In genomic region chr11:120061036-120061760, GRCh38 we compare ENCODE assay signal across 17 cellular contexts.
DNase-seq lines count a peak whose midpoint lies in the region; ATAC-seq, FAIRE-seq and TF ChIP-seq lines count a peak whose summit lies in the region.
"Had no signal": no experiment of that assay in that cellular context is flagged by ENCODE, and none has a peak within 500 bp of the region (broad histone marks: within the 10 kb centered on the region; RNA-seq: fewer than 3 reads in every experiment).

No MANE protein-coding gene starts in this region.

- TF ChIP-seq POLR2A in esophagus muscularis mucosa (IDR thresholded peaks at IDR 0.05; ENCODE audit: low read depth), result no peak

- no peak overlapping the region for H3K9ac ChIP-seq in smooth muscle cell (ENCODE audit: low read depth)

- intact Hi-C loops in esophagus muscularis mucosa (cut with DNase I), result no loop called here
- intact Hi-C loops in activated CD4-positive, alpha-beta T cell treated with anti-CD3 and anti-CD28 coated beads for 36 hours (cut with DNase I, micrococcal nuclease), result no loop called here

- H3K4me2 ChIP-seq in smooth muscle cell, result peak overlapping the region; percentile 45

- ATAC-seq in activated CD4-positive, alpha-beta T cell treated with anti-CD3 and anti-CD28 coated beads for 36 hours, result no peak
- no peak for ATAC-seq in stimulated activated effector memory CD8-positive, alpha-beta T cell treated with anti-CD3 and anti-CD28 coated beads, Interleukin-12 subunit alpha, Interleukin-12 subunit beta, amount 100 ng/mL, for 72 hours

- H3K27me3 Mint-ChIP-seq in activated CD4-positive, alpha-beta T cell treated with anti-CD3 and anti-CD28 coated beads for 36 hours, result peaks cover 6% of the 10 kb centered on the region

- H3K4me1 ChIP-seq in esophagus muscularis mucosa, result peaks cover 0 to 6% (median 5%) of the 10 kb centered on the region in 4 donors
- peaks cover 45% of the 10 kb centered on the region for H3K4me1 ChIP-seq in smooth muscle cell (ENCODE audit: low read depth)

- no peaks in the 10 kb centered on the region for H3K9me3 ChIP-seq in esophagus muscularis mucosa
- H3K9me3 ChIP-seq in smooth muscle cell (replicated peaks; ENCODE audit: low read depth), result no peaks in the 10 kb centered on the region
- H3K9me3 ChIP-seq: thoracic aorta had no signal

- no peak overlapping the region for H3K27ac ChIP-seq in esophagus muscularis mucosa (replicated peaks in 1 of 4)
- peak overlapping the region; percentile 62 for H3K27ac ChIP-seq in smooth muscle cell (ENCODE audit: low read depth)
- H3K27ac ChIP-seq: 22Rv1, cardiac muscle cell, thoracic aorta had no signal

- no peaks in the 10 kb centered on the region for H3K79me2 ChIP-seq in smooth muscle cell (ENCODE audit: low read depth)

- no peaks in the 10 kb centered on the region for H3K4me1 Mint-ChIP-seq in activated CD4-positive, alpha-beta T cell treated with anti-CD3 and anti-CD28 coated beads for 36 hours
- H3K4me1 Mint-ChIP-seq in stimulated activated effector memory CD8-positive, alpha-beta T cell treated with anti-CD3 and anti-CD28 coated beads, Interleukin-12 subunit alpha, Interleukin-12 subunit beta, amount 100 ng/mL, for 72 hours, result no peaks in the 10 kb centered on the region
- H3K4me1 Mint-ChIP-seq: activated B cell treated with CpG ODN at 0.5 μM for 24 hours; activated naive CD4-positive, alpha-beta T cell treated with anti-CD3 and anti-CD28 coated beads, Interleukin-2, amount 10 ng/mL, durations not matched to agents 7 days and 5 days; CD4-positive, CD25-positive, alpha-beta regulatory T cell had no signal

- H4K20me1 ChIP-seq in smooth muscle cell (ENCODE audit: low read depth), result no peaks in the 10 kb centered on the region

- H3K36me3 ChIP-seq in esophagus muscularis mucosa (no peaks in the 10 kb centered on the region), smooth muscle cell (ENCODE audit: low read depth) (no peaks in the 10 kb centered on the region)
- H3K36me3 ChIP-seq: cardiac muscle cell, thoracic aorta had no signal

- H3K9me3 Mint-ChIP-seq in activated CD4-positive, alpha-beta T cell treated with anti-CD3 and anti-CD28 coated beads for 36 hours (ENCODE audit: low read depth), result no peaks in the 10 kb centered on the region
- H3K9me3 Mint-ChIP-seq in stimulated activated effector memory CD8-positive, alpha-beta T cell treated with anti-CD3 and anti-CD28 coated beads, Interleukin-12 subunit alpha, Interleukin-12 subunit beta, amount 100 ng/mL, for 72 hours, result no peaks in the 10 kb centered on the region
- H3K9me3 Mint-ChIP-seq: activated B cell treated with CpG ODN at 0.5 μM for 24 hours; activated naive CD4-positive, alpha-beta T cell treated with anti-CD3 and anti-CD28 coated beads, Interleukin-2, amount 10 ng/mL, durations not matched to agents 7 days and 5 days had no signal

- H3K4me3 ChIP-seq in esophagus muscularis mucosa (no peak overlapping the region), smooth muscle cell (no peak overlapping the region)
- H3K4me3 ChIP-seq: cardiac muscle cell, thoracic aorta had no signal

- H2AFZ ChIP-seq in smooth muscle cell (ENCODE audit: low read depth), result no peak overlapping the region

- CTCF ChIA-PET in activated CD4-positive, alpha-beta T cell treated with anti-CD3 and anti-CD28 coated beads for 36 hours (lab: Charles Lee), result interaction anchor here (1.2 to 1.4 kb wide), 2 partner anchors 9 to 107 kb away, joined by 3 to 4 read pairs; no protein-coding TSS in a partner anchor

- peaks cover 2% of the 10 kb centered on the region for H3F3A ChIP-seq in smooth muscle cell (ENCODE audit: low read depth)

- H3K27me3 ChIP-seq in esophagus muscularis mucosa (peaks cover 0 to 60% (median 0%) of the 10 kb centered on the region in 4 donors), smooth muscle cell (ENCODE audit: low read depth) (no peaks in the 10 kb centered on the region)
- H3K27me3 ChIP-seq: cardiac muscle cell had no signal

- no peak overlapping the region for H3K27ac Mint-ChIP-seq in activated CD4-positive, alpha-beta T cell treated with anti-CD3 and anti-CD28 coated beads for 36 hours
- H3K27ac Mint-ChIP-seq in stimulated activated effector memory CD8-positive, alpha-beta T cell treated with anti-CD3 and anti-CD28 coated beads, Interleukin-12 subunit alpha, Interleukin-12 subunit beta, amount 100 ng/mL, for 72 hours, result no peak overlapping the region
- H3K27ac Mint-ChIP-seq: activated B cell treated with CpG ODN at 0.5 μM for 24 hours; activated naive CD4-positive, alpha-beta T cell treated with anti-CD3 and anti-CD28 coated beads, Interleukin-2, amount 10 ng/mL, durations not matched to agents 7 days and 5 days; CD4-positive, CD25-positive, alpha-beta regulatory T cell; progenitor cell of endocrine pancreas had no signal

- TF ChIP-seq CTCF in esophagus muscularis mucosa (IDR thresholded peaks at IDR 0.05), result no peak
- TF ChIP-seq CTCF in smooth muscle cell (IDR thresholded peaks at IDR 0.05; ENCODE audit: borderline replicate concordance, insufficient read depth, poor library complexity, severe bottlenecking), result no peak

- no peaks in the 10 kb centered on the region for H3K36me3 Mint-ChIP-seq in activated CD4-positive, alpha-beta T cell treated with anti-CD3 and anti-CD28 coated beads for 36 hours (ENCODE audit: low read depth)
- H3K36me3 Mint-ChIP-seq in stimulated activated effector memory CD8-positive, alpha-beta T cell treated with anti-CD3 and anti-CD28 coated beads, Interleukin-12 subunit alpha, Interleukin-12 subunit beta, amount 100 ng/mL, for 72 hours, result no peaks in the 10 kb centered on the region
- H3K36me3 Mint-ChIP-seq: activated naive CD4-positive, alpha-beta T cell treated with anti-CD3 and anti-CD28 coated beads, Interleukin-2, amount 10 ng/mL, durations not matched to agents 7 days and 5 days; CD4-positive, CD25-positive, alpha-beta regulatory T cell had no signal

- no peak for FAIRE-seq in RCC 7860 (lab: Jason Lieb, UNC)

- POLR2A ChIA-PET in activated CD4-positive, alpha-beta T cell treated with anti-CD3 and anti-CD28 coated beads for 36 hours (lab: Charles Lee), result no interaction called here

- H3K4me3 Mint-ChIP-seq in activated CD4-positive, alpha-beta T cell treated with anti-CD3 and anti-CD28 coated beads for 36 hours, result no peak overlapping the region
- H3K4me3 Mint-ChIP-seq in stimulated activated effector memory CD8-positive, alpha-beta T cell treated with anti-CD3 and anti-CD28 coated beads, Interleukin-12 subunit alpha, Interleukin-12 subunit beta, amount 100 ng/mL, for 72 hours, result no peak overlapping the region
- H3K4me3 Mint-ChIP-seq: activated B cell treated with CpG ODN at 0.5 μM for 24 hours; activated naive CD4-positive, alpha-beta T cell treated with anti-CD3 and anti-CD28 coated beads, Interleukin-2, amount 10 ng/mL, durations not matched to agents 7 days and 5 days; CD4-positive, CD25-positive, alpha-beta regulatory T cell had no signal

- TF ChIP-seq EP300 in esophagus muscularis mucosa (IDR thresholded peaks at IDR 0.05), result no peak

- WGBS in esophagus muscularis mucosa, result 91% methylated on average over 7 of the region's 12 CpGs
- 44% methylated on average over 12 of the region's 12 CpGs for WGBS in smooth muscle cell (ENCODE audit: low lambda C conversion rate)

- DNase-seq in NCI-H1092 treated with DMSO at 0.1 percent for 48 hours (lab: John Stamatoyannopoulos, UW) (peak; percentile 46), NCI-H1092 (lab: John Stamatoyannopoulos, UW) (no peak), RCC 7860 (ENCODE audit: low spot score) (peak; percentile 7), esophagus muscularis mucosa (ENCODE audit: extremely low spot score) (peak; percentile 88), smooth muscle cell (lab: John Stamatoyannopoulos, UW; ENCODE audit: unreplicated experiment) (no peak), hippocampal formation (lab: John Stamatoyannopoulos, UW) (no peak)
- no peak for DNase-seq in activated CD4-positive, alpha-beta T cell treated with anti-CD3 and anti-CD28 coated beads for 36 hours
- DNase-seq in stimulated activated effector memory CD8-positive, alpha-beta T cell treated with anti-CD3 and anti-CD28 coated beads, Interleukin-12 subunit alpha, Interleukin-12 subunit beta, amount 100 ng/mL, for 72 hours (ENCODE audit: low spot score in 2 of 2), result no peak
- DNase-seq: activated B cell treated with CpG ODN at 0.5 μM for 24 hours; activated naive CD4-positive, alpha-beta T cell treated with anti-CD3 and anti-CD28 coated beads, Interleukin-2, amount 10 ng/mL, durations not matched to agents 7 days and 5 days; CD4-positive, CD25-positive, alpha-beta regulatory T cell; MM.1S; stimulated activated CD4-positive, alpha-beta T cell treated with anti-CD3 and anti-CD28 coated beads, Interleukin-15, amount 100 ng/mL, for 24 hours had no signal

Comparison
In these comparisons a context has a peak if more than half of its experiments do, and no peak if none do; other contexts are left out.
1. DNase-seq: peak in NCI-H1092 treated with DMSO at 0.1 percent for 48 hours (single experiment), RCC 7860 (single experiment) and esophagus muscularis mucosa (single experiment); none in NCI-H1092 (single experiment), smooth muscle cell (single experiment), activated CD4-positive, alpha-beta T cell treated with anti-CD3 and anti-CD28 coated beads for 36 hours (single experiment), hippocampal formation (0 of 2) and stimulated activated effector memory CD8-positive, alpha-beta T cell treated with anti-CD3 and anti-CD28 coated beads, Interleukin-12 subunit alpha, Interleukin-12 subunit beta, amount 100 ng/mL, for 72 hours (0 of 2).